20 cellular contexts compared by ENCODE assay signal in genomic region chr14:75013290-75013689, GRCh38.
"Had no signal": no experiment of that assay in that cellular context is flagged by ENCODE, and none has a peak within 500 bp of the region (broad histone marks: within the 10 kb centered on the region; RNA-seq: fewer than 3 reads in every experiment).

No MANE protein-coding gene starts in this region.

- H3K9me3 Mint-ChIP-seq: activated T-helper 1 cell treated with anti-CD3 and anti-CD28 coated beads, Interleukin-12 subunit alpha, Interleukin-12 subunit beta, Interleukin-2, Interleukin-4 antibody, amounts not matched to agents 30 ng/mL and 10 ng/mL and 1 ng/mL, durations not matched to agents 14 hours and 24 hours and 36 hours; dendritic cell treated with granulocyte-macrophage colony-stimulating factor and Interleukin-4, amounts not matched to agents 40 ng/mL and 50 ng/mL, for 4 days; naive thymus-derived CD4-positive, alpha-beta T cell had no signal

- H3K4me3 Mint-ChIP-seq: activated T-helper 1 cell treated with anti-CD3 and anti-CD28 coated beads, Interleukin-12 subunit alpha, Interleukin-12 subunit beta, Interleukin-2, Interleukin-4 antibody, amounts not matched to agents 30 ng/mL and 10 ng/mL and 1 ng/mL, durations not matched to agents 14 hours and 24 hours and 36 hours; dendritic cell treated with granulocyte-macrophage colony-stimulating factor and Interleukin-4, amounts not matched to agents 40 ng/mL and 50 ng/mL, for 4 days; naive thymus-derived CD4-positive, alpha-beta T cell had no signal

- H3K4me1 ChIP-seq: breast epithelium, left lung had no signal

- H3K27me3 Mint-ChIP-seq: dendritic cell treated with granulocyte-macrophage colony-stimulating factor and Interleukin-4, amounts not matched to agents 40 ng/mL and 50 ng/mL, for 4 days; naive thymus-derived CD4-positive, alpha-beta T cell had no signal

- H3K27ac ChIP-seq: esophagus squamous epithelium, left lung, ovary, sigmoid colon had no signal

- ATAC-seq: left lung; naive thymus-derived CD4-positive, alpha-beta T cell had no signal

- H3K27me3 ChIP-seq: breast epithelium, esophagus squamous epithelium, left lung, ovary, sigmoid colon, thyroid gland had no signal

- DNase-seq: activated CD4-positive, alpha-beta T cell treated with anti-CD3 and anti-CD28 coated beads, Interleukin-2, amount 50 U/mL, for 4 hours; activated gamma-delta T cell treated with Interleukin-2 at 50 U/mL for 16 hours; activated T-cell treated with anti-CD3 and anti-CD28 coated beads for 4 hours; anterior cingulate cortex; effector CD8-positive, alpha-beta T cell; esophagus squamous epithelium; foreskin fibroblast; hypothalamus; islet precursor cell; left lung; mesenchymal stem cell; naive thymus-derived CD4-positive, alpha-beta T cell; sigmoid colon; stimulated activated CD4-positive, alpha-beta T cell treated with anti-CD3 and anti-CD28 coated beads, Interleukin-4, amount 100 ng/mL, for 4 hours; stimulated activated naive CD4-positive, alpha-beta T cell; thyroid gland had no signal

- H3K27ac Mint-ChIP-seq: activated T-helper 1 cell treated with anti-CD3 and anti-CD28 coated beads, Interleukin-12 subunit alpha, Interleukin-12 subunit beta, Interleukin-2, Interleukin-4 antibody, amounts not matched to agents 30 ng/mL and 10 ng/mL and 1 ng/mL, durations not matched to agents 14 hours and 24 hours and 36 hours; dendritic cell treated with granulocyte-macrophage colony-stimulating factor and Interleukin-4, amounts not matched to agents 40 ng/mL and 50 ng/mL, for 4 days had no signal

- H3K9me3 ChIP-seq: breast epithelium, esophagus squamous epithelium, left lung, ovary, sigmoid colon, thyroid gland had no signal

- H3K36me3 ChIP-seq: breast epithelium, ovary had no signal

- H3K4me3 ChIP-seq: breast epithelium, esophagus squamous epithelium, left lung, ovary, sigmoid colon, thyroid gland had no signal
